17 cellular contexts compared by ENCODE assay signal in the genomic region with DNA sequence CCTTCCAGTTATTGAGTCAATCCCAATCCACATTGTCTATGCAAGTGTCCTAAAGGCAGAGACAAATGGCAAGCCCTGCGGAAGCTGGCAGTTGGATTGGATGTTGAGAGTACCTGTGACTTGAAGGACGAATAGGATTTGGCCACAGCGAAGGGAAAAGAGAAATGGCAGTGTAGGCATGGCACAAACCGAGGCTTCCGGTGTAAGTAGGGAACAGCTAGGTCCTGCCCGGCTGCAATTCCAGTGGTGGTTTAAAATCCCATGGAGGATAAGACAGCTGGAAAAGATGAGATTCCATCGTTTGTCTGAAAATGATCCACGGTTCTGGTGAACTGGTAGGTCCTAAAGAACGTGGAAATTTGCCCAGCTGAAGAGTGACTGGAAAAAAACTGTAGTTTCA.
A peak's percentile ranks its signal among the peaks of the same experiment; 100 is the strongest.
DNase-seq lines count a peak whose midpoint lies in the region; ATAC-seq and TF ChIP-seq lines count a peak whose summit lies in the region.
"Had no signal": no experiment of that assay in that cellular context is flagged by ENCODE, and none has a peak within 500 bp of the region (broad histone marks: within the 10 kb centered on the region; RNA-seq: fewer than 3 reads in every experiment).

No MANE protein-coding gene starts in this region.

- no peaks in the 10 kb centered on the region for H3K79me2 ChIP-seq in GM23338 (replicated peaks; ENCODE audit: insufficient read depth)

- no peak overlapping the region for H3K4me3 Mint-ChIP-seq in GM23338
- H3K4me3 Mint-ChIP-seq: B cell; CD4-positive, alpha-beta T cell; CD8-positive, alpha-beta T cell had no signal

- no peaks in the 10 kb centered on the region for H3K9me3 ChIP-seq in upper lobe of right lung
- H3K9me3 ChIP-seq: A549; BLaER1 treated with 17β-estradiol and CSF1 and Interleukin-3, amounts not matched to agents 10 nM and 100 nM; Caco-2 had no signal

- no peaks in the 10 kb centered on the region for H3K4me1 Mint-ChIP-seq in GM23338
- H3K4me1 Mint-ChIP-seq: B cell had no signal

- no peak overlapping the region for H3K27ac Mint-ChIP-seq in GM23338
- H3K27ac Mint-ChIP-seq: B cell; CD4-positive, alpha-beta T cell; CD8-positive, alpha-beta T cell had no signal

- TF ChIP-seq CTCF in GM23338 (conservative IDR thresholded peaks at IDR 0.05; ENCODE audit: low read depth in 2 of 2) (no peak), upper lobe of right lung (IDR thresholded peaks at IDR 0.05) (no peak), coronary artery (IDR thresholded peaks at IDR 0.05) (no peak)

- no peaks in the 10 kb centered on the region for H3K4me1 ChIP-seq in GM23338 (ENCODE audit: insufficient read depth)
- no peaks in the 10 kb centered on the region for H3K4me1 ChIP-seq in upper lobe of right lung
- H3K4me1 ChIP-seq: A549, Caco-2 had no signal

- DNase-seq in GM23338 (ENCODE audit: low spot score) (no peak), mesenteric fat pad (ENCODE audit: low spot score) (peak; percentile 74), upper lobe of right lung (peak; percentile 22), coronary artery (ENCODE audit: low spot score) (no peak)
- DNase-seq in activated CD4-positive, alpha-beta T cell treated with anti-CD3 and anti-CD28 coated beads for 1 hour, result no peak
- DNase-seq: AML-193; Caco-2; Calu3; CD4-positive, alpha-beta T cell; CD8-positive, alpha-beta T cell; DMS79 treated with DMSO at 0.1 percent for 48 hours; GF-D8 had no signal

- no peak overlapping the region for H3K4me3 ChIP-seq in GM23338
- no peak overlapping the region for H3K4me3 ChIP-seq in upper lobe of right lung
- no peak overlapping the region for H3K4me3 ChIP-seq in coronary artery
- H3K4me3 ChIP-seq: A549; BLaER1 treated with 17β-estradiol and CSF1 and Interleukin-3, amounts not matched to agents 10 nM and 100 nM had no signal

- peaks cover 9% of the 10 kb centered on the region for H3K27me3 Mint-ChIP-seq in GM23338 (ENCODE audit: insufficient read depth, low read depth, poor library complexity)
- H3K27me3 Mint-ChIP-seq: B cell; CD4-positive, alpha-beta T cell had no signal

- H3K9me2 ChIP-seq in GM23338 (ENCODE audit: insufficient read depth), result no peaks in the 10 kb centered on the region

- H3K4me2 ChIP-seq in GM23338, result no peak overlapping the region
- H3K4me2 ChIP-seq: A549; BLaER1 treated with 17β-estradiol and CSF1 and Interleukin-3, amounts not matched to agents 10 nM and 100 nM had no signal

- H3K27ac ChIP-seq in GM23338 (ENCODE audit: low read depth) (no peak overlapping the region), upper lobe of right lung (no peak overlapping the region), coronary artery (no peak overlapping the region)
- H3K27ac ChIP-seq: 22Rv1; A549; BLaER1 treated with 17β-estradiol and CSF1 and Interleukin-3, amounts not matched to agents 10 nM and 100 nM; C4-2B had no signal

- H3K27me3 ChIP-seq in GM23338 (ENCODE audit: insufficient read depth) (no peaks in the 10 kb centered on the region), upper lobe of right lung (no peaks in the 10 kb centered on the region)
- H3K27me3 ChIP-seq: BLaER1 treated with 17β-estradiol and CSF1 and Interleukin-3, amounts not matched to agents 10 nM and 100 nM had no signal

- H3F3A ChIP-seq in GM23338 (replicated peaks; ENCODE audit: low read depth), result no peaks in the 10 kb centered on the region

- H2AFZ ChIP-seq in GM23338, result peak overlapping the region; percentile 23; the same call in 1 of the 2 replicates

- intact Hi-C loops in upper lobe of right lung (cut with DNase I), result no loop called here

- H4K20me1 ChIP-seq in GM23338 (replicated peaks; ENCODE audit: insufficient read depth), result no peaks in the 10 kb centered on the region
- H4K20me1 ChIP-seq: BLaER1 treated with 17β-estradiol and CSF1 and Interleukin-3, amounts not matched to agents 10 nM and 100 nM had no signal

- peaks cover 7% of the 10 kb centered on the region; the same call in 2 of the 3 replicates for H3K36me3 Mint-ChIP-seq in GM23338 (ENCODE audit: low read depth)
- H3K36me3 Mint-ChIP-seq: CD8-positive, alpha-beta T cell had no signal

- no peak for ATAC-seq in GM23338
- ATAC-seq in upper lobe of right lung, result no peak
- ATAC-seq: A549; CD8-positive, alpha-beta T cell had no signal

- no peaks in the 10 kb centered on the region for H3K36me3 ChIP-seq in GM23338 (ENCODE audit: insufficient read depth)
- H3K36me3 ChIP-seq in upper lobe of right lung, result no peaks in the 10 kb centered on the region
- H3K36me3 ChIP-seq: BLaER1 treated with 17β-estradiol and CSF1 and Interleukin-3, amounts not matched to agents 10 nM and 100 nM had no signal

- H3K9me3 Mint-ChIP-seq in GM23338, result peaks cover 86% of the 10 kb centered on the region
- H3K9me3 Mint-ChIP-seq: CD4-positive, alpha-beta T cell; CD8-positive, alpha-beta T cell had no signal

TF ChIP-seq in GM23338, 12 proteins besides CTCF, POLR2A, EP300 and RAD21:
- TF ChIP-seq STAT1 (IDR thresholded peaks at IDR 0.05; ENCODE audit: unreplicated experiment) (no peak), ZNF331 (CRISPR knock-in tag; IDR thresholded peaks at IDR 0.05; ENCODE audit: low read depth) (no peak), ZNF114 (CRISPR knock-in tag; IDR thresholded peaks at IDR 0.05) (no peak), CREB1 (CRISPR knock-in tag; IDR thresholded peaks at IDR 0.05; ENCODE audit: low read depth) (no peak)
- TF ChIP-seq, protein P1, sequence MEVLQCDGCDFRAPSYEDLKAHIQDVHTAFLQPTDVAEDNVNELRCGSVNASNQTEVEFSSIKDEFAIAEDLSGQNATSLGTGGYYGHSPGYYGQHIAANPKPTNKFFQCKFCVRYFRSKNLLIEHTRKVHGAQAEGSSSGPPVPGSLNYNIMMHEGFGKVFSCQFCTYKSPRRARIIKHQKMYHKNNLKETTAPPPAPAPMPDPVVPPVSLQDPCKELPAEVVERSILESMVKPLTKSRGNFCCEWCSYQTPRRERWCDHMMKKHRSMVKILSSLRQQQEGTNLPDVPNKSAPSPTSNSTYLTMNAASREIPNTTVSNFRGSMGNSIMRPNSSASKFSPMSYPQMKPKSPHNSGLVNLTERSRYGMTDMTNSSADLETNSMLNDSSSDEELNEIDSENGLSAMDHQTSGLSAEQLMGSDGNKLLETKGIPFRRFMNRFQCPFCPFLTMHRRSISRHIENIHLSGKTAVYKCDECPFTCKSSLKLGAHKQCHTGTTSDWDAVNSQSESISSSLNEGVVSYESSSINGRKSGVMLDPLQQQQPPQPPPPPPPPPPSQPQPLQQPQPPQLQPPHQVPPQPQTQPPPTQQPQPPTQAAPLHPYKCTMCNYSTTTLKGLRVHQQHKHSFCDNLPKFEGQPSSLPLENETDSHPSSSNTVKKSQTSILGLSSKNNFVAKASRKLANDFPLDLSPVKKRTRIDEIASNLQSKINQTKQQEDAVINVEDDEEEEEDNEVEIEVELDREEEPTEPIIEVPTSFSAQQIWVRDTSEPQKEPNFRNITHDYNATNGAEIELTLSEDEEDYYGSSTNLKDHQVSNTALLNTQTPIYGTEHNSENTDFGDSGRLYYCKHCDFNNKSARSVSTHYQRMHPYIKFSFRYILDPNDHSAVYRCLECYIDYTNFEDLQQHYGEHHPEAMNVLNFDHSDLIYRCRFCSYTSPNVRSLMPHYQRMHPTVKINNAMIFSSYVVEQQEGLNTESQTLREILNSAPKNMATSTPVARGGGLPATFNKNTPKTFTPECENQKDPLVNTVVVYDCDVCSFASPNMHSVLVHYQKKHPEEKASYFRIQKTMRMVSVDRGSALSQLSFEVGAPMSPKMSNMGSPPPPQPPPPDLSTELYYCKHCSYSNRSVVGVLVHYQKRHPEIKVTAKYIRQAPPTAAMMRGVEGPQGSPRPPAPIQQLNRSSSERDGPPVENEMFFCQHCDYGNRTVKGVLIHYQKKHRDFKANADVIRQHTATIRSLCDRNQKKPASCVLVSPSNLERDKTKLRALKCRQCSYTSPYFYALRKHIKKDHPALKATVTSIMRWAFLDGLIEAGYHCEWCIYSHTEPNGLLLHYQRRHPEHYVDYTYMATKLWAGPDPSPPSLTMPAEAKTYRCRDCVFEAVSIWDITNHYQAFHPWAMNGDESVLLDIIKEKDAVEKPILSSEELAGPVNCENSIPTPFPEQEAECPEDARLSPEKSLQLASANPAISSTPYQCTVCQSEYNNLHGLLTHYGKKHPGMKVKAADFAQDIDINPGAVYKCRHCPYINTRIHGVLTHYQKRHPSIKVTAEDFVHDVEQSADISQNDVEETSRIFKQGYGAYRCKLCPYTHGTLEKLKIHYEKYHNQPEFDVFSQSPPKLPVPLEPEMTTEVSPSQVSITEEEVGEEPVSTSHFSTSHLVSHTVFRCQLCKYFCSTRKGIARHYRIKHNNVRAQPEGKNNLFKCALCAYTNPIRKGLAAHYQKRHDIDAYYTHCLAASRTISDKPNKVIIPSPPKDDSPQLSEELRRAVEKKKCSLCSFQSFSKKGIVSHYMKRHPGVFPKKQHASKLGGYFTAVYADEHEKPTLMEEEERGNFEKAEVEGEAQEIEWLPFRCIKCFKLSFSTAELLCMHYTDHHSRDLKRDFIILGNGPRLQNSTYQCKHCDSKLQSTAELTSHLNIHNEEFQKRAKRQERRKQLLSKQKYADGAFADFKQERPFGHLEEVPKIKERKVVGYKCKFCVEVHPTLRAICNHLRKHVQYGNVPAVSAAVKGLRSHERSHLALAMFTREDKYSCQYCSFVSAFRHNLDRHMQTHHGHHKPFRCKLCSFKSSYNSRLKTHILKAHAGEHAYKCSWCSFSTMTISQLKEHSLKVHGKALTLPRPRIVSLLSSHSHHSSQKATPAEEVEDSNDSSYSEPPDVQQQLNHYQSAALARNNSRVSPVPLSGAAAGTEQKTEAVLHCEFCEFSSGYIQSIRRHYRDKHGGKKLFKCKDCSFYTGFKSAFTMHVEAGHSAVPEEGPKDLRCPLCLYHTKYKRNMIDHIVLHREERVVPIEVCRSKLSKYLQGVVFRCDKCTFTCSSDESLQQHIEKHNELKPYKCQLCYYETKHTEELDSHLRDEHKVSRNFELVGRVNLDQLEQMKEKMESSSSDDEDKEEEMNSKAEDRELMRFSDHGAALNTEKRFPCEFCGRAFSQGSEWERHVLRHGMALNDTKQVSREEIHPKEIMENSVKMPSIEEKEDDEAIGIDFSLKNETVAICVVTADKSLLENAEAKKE (CRISPR knock-in tag; IDR thresholded peaks at IDR 0.05), result no peak

Comparison
In these comparisons a context has a peak if more than half of its experiments do, and no peak if none do; other contexts are left out.
1. DNase-seq: peak in mesenteric fat pad (single experiment) and upper lobe of right lung (single experiment); none in GM23338 (single experiment), activated CD4-positive, alpha-beta T cell treated with anti-CD3 and anti-CD28 coated beads for 1 hour (single experiment) and coronary artery (single experiment).